Comparison of ENCODE assay signal across 15 cellular contexts in the genomic region with DNA sequence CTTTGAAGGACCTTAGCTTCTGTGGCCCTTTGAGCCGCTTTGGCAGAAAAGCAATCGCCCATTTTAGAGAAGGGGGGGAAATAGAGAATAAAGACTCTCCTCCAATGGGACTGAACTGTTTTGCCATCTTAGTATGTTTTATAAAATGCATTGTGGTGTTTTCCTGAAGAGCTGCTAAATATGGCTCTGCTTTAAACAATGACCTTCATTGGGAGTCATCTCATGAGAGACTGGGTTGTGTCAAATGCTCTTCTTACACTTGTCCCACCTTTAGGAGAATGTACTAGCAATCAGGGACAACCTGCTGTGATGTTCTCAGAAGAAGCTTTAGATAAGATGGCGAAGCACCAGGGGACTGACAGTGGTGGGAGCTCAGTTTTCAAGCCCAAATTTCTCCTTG.
A peak's percentile ranks its signal among the peaks of the same experiment; 100 is the strongest.
DNase-seq lines count a peak whose midpoint lies in the region; ATAC-seq and TF ChIP-seq lines count a peak whose summit lies in the region.
"Had no signal": no experiment of that assay in that cellular context is flagged by ENCODE, and none has a peak within 500 bp of the region (broad histone marks: within the 10 kb centered on the region; RNA-seq: fewer than 3 reads in every experiment).

No MANE protein-coding gene starts in this region.

- peak overlapping the region; percentile 9 for H4K12ac ChIP-seq in trophoblast cell (ENCODE audit: low read depth, low read length)

- H3K9me3 ChIP-seq in PC-3 (ENCODE audit: low read length) (no peaks in the 10 kb centered on the region), hepatocyte (ENCODE audit: low read depth) (no peaks in the 10 kb centered on the region), trophoblast cell (ENCODE audit: insufficient read depth, low read depth, low read length) (no peaks in the 10 kb centered on the region), PC-9 (ENCODE audit: insufficient read depth, low read depth) (no peaks in the 10 kb centered on the region)
- H3K9me3 ChIP-seq: right atrium auricular region had no signal

- peak overlapping the region; percentile 31 for H2BK120ac ChIP-seq in trophoblast cell (ENCODE audit: insufficient read depth, low read length, poor library complexity)

- H4K91ac ChIP-seq in trophoblast cell (ENCODE audit: low read depth, low read length), result peak overlapping the region; percentile 28

- no peak overlapping the region for H2AK5ac ChIP-seq in trophoblast cell (ENCODE audit: low read length)

- H3K27me3 ChIP-seq in PC-3 (ENCODE audit: low read length) (peaks cover 47% of the 10 kb centered on the region), hepatocyte (no peaks in the 10 kb centered on the region), trophoblast cell (ENCODE audit: insufficient read depth, low read length) (no peaks in the 10 kb centered on the region), PC-9 (ENCODE audit: insufficient read depth, low read depth) (peaks cover 40% of the 10 kb centered on the region)
- H3K27me3 ChIP-seq: right atrium auricular region had no signal

- H3K23ac ChIP-seq in trophoblast cell (ENCODE audit: low read length), result no peak overlapping the region

- no peak overlapping the region for H3K18ac ChIP-seq in trophoblast cell (ENCODE audit: low read length)

- H3K27ac ChIP-seq in PC-3 (ENCODE audit: low read length) (no peak overlapping the region), hepatocyte (no peak overlapping the region), trophoblast cell (ENCODE audit: low read depth, low read length) (no peak overlapping the region), PC-9 (no peak overlapping the region)
- H3K27ac ChIP-seq: right atrium auricular region had no signal

- H3K36me3 ChIP-seq in PC-3 (ENCODE audit: low read depth, low read length) (no peaks in the 10 kb centered on the region), hepatocyte (replicated peaks; ENCODE audit: insufficient read depth, low read depth) (no peaks in the 10 kb centered on the region), trophoblast cell (ENCODE audit: control insufficient read depth in 1 of 2, insufficient read depth in 2 of 2, low read length in 2 of 2) (no peaks in the 10 kb centered on the region), PC-9 (ENCODE audit: low read depth) (no peaks in the 10 kb centered on the region)
- H3K36me3 ChIP-seq: right atrium auricular region had no signal

- no peak overlapping the region for H3K4ac ChIP-seq in trophoblast cell (ENCODE audit: low read depth, low read length)

- H4K20me1 ChIP-seq in PC-3 (ENCODE audit: low read length) (no peaks in the 10 kb centered on the region), hepatocyte (ENCODE audit: insufficient read depth, poor library complexity, severe bottlenecking) (no peaks in the 10 kb centered on the region), PC-9 (ENCODE audit: insufficient read depth) (no peaks in the 10 kb centered on the region)

- peak overlapping the region; percentile 16; the same call in 1 of the 2 replicates for H3K4me2 ChIP-seq in PC-3 (ENCODE audit: low read length)
- peak overlapping the region; percentile 77 for H3K4me2 ChIP-seq in hepatocyte
- peak overlapping the region; percentile 50 for H3K4me2 ChIP-seq in trophoblast cell (ENCODE audit: low read length)
- H3K4me2 ChIP-seq in PC-9, result no peak overlapping the region

- H3K9me2 ChIP-seq in PC-3 (replicated peaks; ENCODE audit: low read length), result no peaks in the 10 kb centered on the region
- no peaks in the 10 kb centered on the region for H3K9me2 ChIP-seq in hepatocyte (replicated peaks; ENCODE audit: insufficient read depth)
- H3K9me2 ChIP-seq in PC-9 (ENCODE audit: insufficient read depth), result no peaks in the 10 kb centered on the region

- no peak overlapping the region for H3K9ac ChIP-seq in PC-3 (ENCODE audit: low read length)
- no peak overlapping the region for H3K9ac ChIP-seq in trophoblast cell (ENCODE audit: low read length)

- H3K79me2 ChIP-seq in PC-3 (ENCODE audit: low read length), result no peaks in the 10 kb centered on the region
- H3K79me2 ChIP-seq in hepatocyte, result no peaks in the 10 kb centered on the region
- H3K79me2 ChIP-seq in trophoblast cell (ENCODE audit: control insufficient read depth, insufficient read depth, low read length, poor library complexity), result no peaks in the 10 kb centered on the region
- no peaks in the 10 kb centered on the region for H3K79me2 ChIP-seq in PC-9 (ENCODE audit: low read depth)

- TF ChIP-seq CTCF in PC-3 (conservative IDR thresholded peaks at IDR 0.05; ENCODE audit: low read depth, low read length) (no peak), hepatocyte (IDR thresholded peaks at IDR 0.05; ENCODE audit: poor library complexity) (no peak), PC-9 (conservative IDR thresholded peaks at IDR 0.05) (no peak)

- CTCF ChIA-PET in PC-3 (lab: Charles Lee) (no interaction called here), PC-9 (lab: Charles Lee) (no interaction called here)

- H2BK12ac ChIP-seq in trophoblast cell (ENCODE audit: low read length), result no peak overlapping the region

- H3K14ac ChIP-seq in trophoblast cell (ENCODE audit: low read length), result no peak overlapping the region

- H3F3A ChIP-seq in PC-3 (ENCODE audit: low read length, unreplicated experiment), result no peaks in the 10 kb centered on the region
- H3F3A ChIP-seq in PC-9 (ENCODE audit: insufficient read depth, low read depth), result no peaks in the 10 kb centered on the region

- 87% methylated on average over 3 of the region's 3 CpGs for WGBS in hepatocyte (ENCODE audit: low lambda C conversion rate, missing lambda C conversion rate)
- no CpG with 5 or more reads among the region's 3 CpGs for WGBS in trophoblast cell (ENCODE audit: extremely low coverage, insufficient coverage, insufficient read length)

- DNase-seq in PC-3 (no peak), hepatocyte (ENCODE audit: low spot score) (no peak), trophoblast cell (no peak), PC-9 (no peak), NOMO-1 treated with DMSO at 0.1 percent for 48 hours (lab: John Stamatoyannopoulos, UW; ENCODE audit: unreplicated experiment) (no peak)
- DNase-seq: activated gamma-delta T cell treated with Interleukin-2 at 50 U/mL for 16 hours; Kasumi-1; NCI-H1694 treated with DMSO at 0.1 percent for 48 hours; SHP77; stimulated activated CD4-positive, alpha-beta T cell treated with anti-CD3 and anti-CD28 coated beads, Interleukin-2, amount 100 ng/mL, for 48 hours had no signal

- no peaks in the 10 kb centered on the region for H3K4me1 ChIP-seq in PC-3 (ENCODE audit: insufficient read depth, low read length)
- H3K4me1 ChIP-seq in hepatocyte (ENCODE audit: insufficient read depth), result peaks cover 4% of the 10 kb centered on the region
- H3K4me1 ChIP-seq in trophoblast cell (ENCODE audit: control insufficient read depth in 1 of 2, insufficient read depth in 2 of 2, low read length in 2 of 2), result peaks cover 0 to 2% of the 10 kb centered on the region in 2 experiments
- H3K4me1 ChIP-seq in PC-9 (replicated peaks; ENCODE audit: insufficient read depth), result no peaks in the 10 kb centered on the region
- H3K4me1 ChIP-seq: right atrium auricular region had no signal

- no peaks in the 10 kb centered on the region for H3K79me1 ChIP-seq in trophoblast cell (ENCODE audit: low read length)

- H2AFZ ChIP-seq in PC-3 (ENCODE audit: low read length), result peak overlapping the region; percentile 22; the same call in 1 of the 2 replicates
- peak overlapping the region; percentile 85 for H2AFZ ChIP-seq in hepatocyte
- H2AFZ ChIP-seq in trophoblast cell (ENCODE audit: insufficient read depth, low read length, poor library complexity), result no peak overlapping the region
- no peak overlapping the region for H2AFZ ChIP-seq in PC-9

- intact Hi-C loops in PC-3 (cut with micrococcal nuclease), result no loop called here
- intact Hi-C loops in PC-9 (cut with micrococcal nuclease; ENCODE audit: unreplicated experiment), result no loop called here

- H4K8ac ChIP-seq in trophoblast cell (ENCODE audit: low read depth, low read length), result no peak overlapping the region

- peak; percentile 5 for ATAC-seq in GM21526 (IDR thresholded peaks at IDR 0.05; ENCODE audit: low FRiP score, unreplicated experiment)
- no peak for ATAC-seq in PC-3
- ATAC-seq in GM21515 (IDR thresholded peaks at IDR 0.05; ENCODE audit: unreplicated experiment), result no peak
- ATAC-seq in HG03025 (IDR thresholded peaks at IDR 0.05; ENCODE audit: low FRiP score, unreplicated experiment), result no peak
- ATAC-seq: activated CD8-positive, alpha-beta T cell treated with anti-CD3 and anti-CD28 coated beads for 36 hours had no signal

- H2BK5ac ChIP-seq in trophoblast cell (ENCODE audit: low read depth, low read length, poor library complexity), result no peak overlapping the region

- peak overlapping the region; percentile 47; the same call in 1 of the 2 replicates for H3K4me3 ChIP-seq in PC-3 (ENCODE audit: low read length)
- peak overlapping the region; percentile 27 for H3K4me3 ChIP-seq in hepatocyte
- no peak overlapping the region for H3K4me3 ChIP-seq in trophoblast cell (ENCODE audit: low read depth, low read length)
- no peak overlapping the region for H3K4me3 ChIP-seq in PC-9
- H3K4me3 ChIP-seq: right atrium auricular region had no signal

- POLR2A ChIA-PET in PC-3 (lab: Charles Lee; ENCODE audit: unreplicated experiment) (no interaction called here), PC-9 (lab: Charles Lee; ENCODE audit: unreplicated experiment) (no interaction called here)

- no TSS peak for BruUV-seq in PC-3 (replicated peaks; lab: Mats Ljungman, UMichigan)
- no TSS peak for BruUV-seq in PC-9 (replicated peaks; lab: Mats Ljungman, UMichigan)

Comparison
In these comparisons a context has a peak if more than half of its experiments do, and no peak if none do; other contexts are left out.
1. H2AFZ ChIP-seq: peak in PC-3 (single experiment) and hepatocyte (single experiment); none in trophoblast cell (single experiment) and PC-9 (single experiment).
2. H3K4me3 ChIP-seq: peak in PC-3 (single experiment) and hepatocyte (single experiment); none in trophoblast cell (single experiment) and PC-9 (single experiment).